Comparison of ENCODE assay signal across 8 cellular contexts in genomic region chrX:75155830-75156525, GRCh38. TPM values are rescaled to one million over a fixed set of nuclear protein-coding genes. Genes with fewer than 3 reads are reported as not detected.
DNase-seq lines count a peak whose midpoint lies in the region; ATAC-seq and TF ChIP-seq lines count a peak whose summit lies in the region.

ABCB7 (minus strand) TSS chrX:75156283; CDS start chrX:75156272, 11 bp downstream.

- H3K27ac Mint-ChIP-seq in activated CD4-positive, alpha-beta T cell treated with anti-CD3 and anti-CD28 coated beads for 36 hours: peak within 1 kb of the TSS; percentile 98

- H3K4me3 Mint-ChIP-seq in activated CD4-positive, alpha-beta T cell treated with anti-CD3 and anti-CD28 coated beads for 36 hours: peak within 1 kb of the TSS; percentile 83

- intact Hi-C loops in activated CD4-positive, alpha-beta T cell treated with anti-CD3 and anti-CD28 coated beads for 36 hours (cut with DNase I, micrococcal nuclease): loop anchor here (1.0 to 10.0 kb wide), 9 partner anchors 94 to 1279 kb away; partner anchors contain the start of genes NEXMIF (in 1 of the 2), PBDC1 (in 1 of the 2), RLIM (in 1 of the 2) and UPRT (in 1 of the 2)
- intact Hi-C loops in left colon (cut with DNase I, micrococcal nuclease): no loop called here

- ATAC-seq in GM19023 (IDR thresholded peaks at IDR 0.05; ENCODE audit: unreplicated experiment) (peak; percentile 89), HG03342 (IDR thresholded peaks at IDR 0.05; ENCODE audit: unreplicated experiment) (peak; percentile 91), left colon (peak; percentile 97)
- peak; percentile 84 for ATAC-seq in activated CD4-positive, alpha-beta T cell treated with anti-CD3 and anti-CD28 coated beads for 36 hours

- POLR2A ChIA-PET in activated CD4-positive, alpha-beta T cell treated with anti-CD3 and anti-CD28 coated beads for 36 hours (lab: Charles Lee): no interaction called here

- CTCF ChIA-PET in activated CD4-positive, alpha-beta T cell treated with anti-CD3 and anti-CD28 coated beads for 36 hours (lab: Charles Lee): no interaction called here

- no peaks in the 10 kb centered on the region for H3K9me3 Mint-ChIP-seq in activated CD4-positive, alpha-beta T cell treated with anti-CD3 and anti-CD28 coated beads for 36 hours (ENCODE audit: low read depth)

- peak; percentile 25 for TF ChIP-seq CTCF in AG09319 (IDR thresholded peaks at IDR 0.05; ENCODE audit: low read depth, low read length)

- peaks cover 51% of the 10 kb centered on the region for H3K4me1 Mint-ChIP-seq in activated CD4-positive, alpha-beta T cell treated with anti-CD3 and anti-CD28 coated beads for 36 hours

- peaks cover 7% of the 10 kb centered on the region for H3K36me3 Mint-ChIP-seq in activated CD4-positive, alpha-beta T cell treated with anti-CD3 and anti-CD28 coated beads for 36 hours (ENCODE audit: low read depth)

- DNase-seq in AG09319 (ENCODE audit: extremely low read depth, low read depth) (peak; percentile 30), NCI-H446 treated with DMSO at 0.1 percent for 48 hours (lab: John Stamatoyannopoulos, UW) (peak; percentile 58), dedifferentiated amniotic fluid mesenchymal stem cell (ENCODE audit: extremely low spot score) (peak; percentile 50), left colon (peak; percentile 53 to 64)
- DNase-seq in activated CD4-positive, alpha-beta T cell treated with anti-CD3 and anti-CD28 coated beads for 36 hours: peak; percentile 72
- DNase-seq in stimulated activated CD4-positive, alpha-beta T cell treated with anti-CD3 and anti-CD28 coated beads, Interleukin-1b, Interleukin-23, amount 100 ng/mL, for 4 hours (ENCODE audit: low read depth in 2 of 2): peak; percentile 28 to 29

- H3K27me3 Mint-ChIP-seq in activated CD4-positive, alpha-beta T cell treated with anti-CD3 and anti-CD28 coated beads for 36 hours: no peaks in the 10 kb centered on the region

RNA-seq across cellular contexts. Expression of gene ABCB7, which starts in this region (rescaled TPM):
- total RNA-seq in activated CD4-positive, alpha-beta T cell treated with anti-CD3 and anti-CD28 coated beads for 36 hours: 10 to 100 TPM; 52.6 to 54.5 TPM
- 10 to 100 TPM; 26.3 to 27.7 TPM for total RNA-seq in left colon

Comparison
In these comparisons a context has a peak if more than half of its experiments do, and no peak if none do; other contexts are left out.
1. Peak in every context shown above with its lines: DNase-seq and ATAC-seq.
2. intact Hi-C loops: an anchor here in activated CD4-positive, alpha-beta T cell treated with anti-CD3 and anti-CD28 coated beads for 36 hours (1.0 to 10.0 kb wide); none called in left colon.